8 cellular contexts compared by ENCODE assay signal in the genomic region with DNA sequence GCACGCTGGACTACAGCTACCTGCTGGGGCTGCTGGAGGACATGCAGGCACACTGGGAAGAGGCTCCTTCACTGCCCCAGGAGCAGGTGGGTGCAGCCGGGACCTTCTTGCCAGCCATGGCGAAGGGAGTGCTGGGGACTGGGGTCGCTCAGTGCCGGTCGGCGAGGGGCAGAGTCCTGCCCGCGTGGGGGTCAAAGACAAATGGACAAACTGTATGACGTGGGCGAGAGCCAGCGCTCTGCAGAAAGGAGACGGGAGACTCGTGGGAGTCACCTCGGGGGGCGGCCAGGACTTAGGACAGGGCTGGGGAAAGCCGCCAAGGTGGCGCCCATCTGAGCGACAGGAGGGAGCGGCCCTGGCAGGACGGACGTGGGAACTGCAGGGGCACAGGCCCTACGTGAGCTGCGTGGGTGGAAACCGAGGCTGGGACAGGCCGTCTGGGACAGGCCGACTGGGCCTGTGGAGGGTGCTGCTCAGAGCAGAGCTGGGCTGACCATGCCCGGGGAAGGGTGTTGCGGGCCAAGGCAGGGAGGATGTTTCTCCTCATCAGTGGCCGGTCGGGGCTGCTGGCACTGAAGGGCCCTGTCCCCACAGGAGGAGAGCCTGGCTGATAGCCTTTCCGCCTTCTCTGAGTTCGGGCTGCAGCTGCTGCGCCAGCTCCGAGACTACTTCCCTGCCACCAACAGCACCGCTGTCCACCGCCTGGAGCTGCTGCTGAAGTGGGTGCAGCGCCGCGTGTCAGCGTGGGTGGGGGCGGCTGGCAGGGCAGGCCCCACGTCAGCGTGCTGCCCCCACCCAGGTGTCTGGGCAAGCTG. TPM values are rescaled to one million over a fixed set of nuclear protein-coding genes. Genes with fewer than 3 reads are reported as not detected.
DNase-seq lines count a peak whose midpoint lies in the region; ATAC-seq, FAIRE-seq and TF ChIP-seq lines count a peak whose summit lies in the region.

No MANE protein-coding gene starts in this region.

- H3K36me3 ChIP-seq in GM23338 (ENCODE audit: insufficient read depth) (no peaks in the 10 kb centered on the region), lower lobe of right lung (peaks cover 10% of the 10 kb centered on the region)

- no peak for TF ChIP-seq RAD21 in A549 (conservative IDR thresholded peaks at IDR 0.05 in 1 of 2, IDR thresholded peaks at IDR 0.05 in 1 of 2)

- H3K4me1 ChIP-seq in A549 (peaks cover 11% of the 10 kb centered on the region), GM23338 (ENCODE audit: insufficient read depth) (no peaks in the 10 kb centered on the region; the same call in 1 of the 2 replicates), lower lobe of right lung (peaks cover 17% of the 10 kb centered on the region)

- no peaks in the 10 kb centered on the region; the same call in 1 of the 2 replicates for H4K20me1 ChIP-seq in GM23338 (replicated peaks; ENCODE audit: insufficient read depth)

- H3K27me3 Mint-ChIP-seq in GM23338 (ENCODE audit: insufficient read depth, low read depth, poor library complexity), result peaks cover 20% of the 10 kb centered on the region
- no peaks in the 10 kb centered on the region for H3K27me3 Mint-ChIP-seq in activated naive CD8-positive, alpha-beta T cell

- no peak for DNase-seq in A549 (ENCODE audit: low read depth in 1 of 2, low spot score in 1 of 2)
- DNase-seq in GM23338 (ENCODE audit: low spot score), result no peak
- no peak for DNase-seq in lower lobe of right lung
- DNase-seq in NCI-H146 treated with DMSO at 0.1 percent for 48 hours (lab: John Stamatoyannopoulos, UW; ENCODE audit: unreplicated experiment), result no peak
- DNase-seq in NCI-H2196 (lab: John Stamatoyannopoulos, UW; ENCODE audit: unreplicated experiment), result no peak

- TF ChIP-seq CTCF in A549 (IDR thresholded peaks at IDR 0.05) (no peak), GM23338 (conservative IDR thresholded peaks at IDR 0.05; ENCODE audit: low read depth in 2 of 2) (no peak), lower lobe of right lung (IDR thresholded peaks at IDR 0.05) (no peak)

- H3K4me3 ChIP-seq in A549 (no peak overlapping the region), GM23338 (peak overlapping the region; percentile 51), lower lobe of right lung (peak overlapping the region; percentile 49)

- 66% methylated on average over 39 of the region's 44 CpGs for WGBS in A549 (ENCODE audit: missing lambda C conversion rate)

- no peaks in the 10 kb centered on the region for H3K36me3 Mint-ChIP-seq in GM23338 (ENCODE audit: low read depth)
- no peaks in the 10 kb centered on the region for H3K36me3 Mint-ChIP-seq in activated naive CD8-positive, alpha-beta T cell

- no peaks in the 10 kb centered on the region for H3K9me3 Mint-ChIP-seq in GM23338
- no peaks in the 10 kb centered on the region for H3K9me3 Mint-ChIP-seq in activated naive CD8-positive, alpha-beta T cell (ENCODE audit: low read depth)

- H3K79me2 ChIP-seq in GM23338 (replicated peaks; ENCODE audit: insufficient read depth), result no peaks in the 10 kb centered on the region

- CTCF ChIA-PET in A549 (lab: Yijun Ruan, JAX), result interaction anchor here (0.8 to 9.4 kb wide), 5 partner anchors 7 to 43 kb away, joined by 6 to 78 read pairs (median 18); partner anchors contain the start of gene BAIAP3

- POLR2A ChIA-PET in A549 (lab: Yijun Ruan, JAX), result no interaction called here

- ATAC-seq in A549 (peak; percentile 0 to 2; a peak in 3 of 6 replicates), GM23338 (peak; percentile 2), lower lobe of right lung (no peak), GM19467 (IDR thresholded peaks at IDR 0.05; ENCODE audit: unreplicated experiment) (no peak), HG02970 (IDR thresholded peaks at IDR 0.05; ENCODE audit: low FRiP score, unreplicated experiment) (no peak)

- H3K27me3 ChIP-seq in GM23338 (ENCODE audit: insufficient read depth) (no peaks in the 10 kb centered on the region), lower lobe of right lung (ENCODE audit: low read depth) (no peaks in the 10 kb centered on the region)

- no peak for TF ChIP-seq EP300 in A549 (IDR thresholded peaks at IDR 0.05)

- no peak overlapping the region for H2AFZ ChIP-seq in GM23338

- intact Hi-C loops in lower lobe of right lung (cut with DNase I), result no loop called here

- H3K4me3 Mint-ChIP-seq in GM23338, result peak overlapping the region; percentile 75
- H3K4me3 Mint-ChIP-seq in activated naive CD8-positive, alpha-beta T cell, result peak overlapping the region; percentile 36

- H3K9me2 ChIP-seq in GM23338 (ENCODE audit: insufficient read depth), result no peaks in the 10 kb centered on the region

- no peak for FAIRE-seq in A549 (lab: Jason Lieb, UNC)

- H3K9me3 ChIP-seq in A549 (no peaks in the 10 kb centered on the region), lower lobe of right lung (no peaks in the 10 kb centered on the region)

- TF ChIP-seq POLR2A in A549 (IDR thresholded peaks at IDR 0.05; ENCODE audit: low read length), result no peak

- H3K27ac Mint-ChIP-seq in GM23338, result no peak overlapping the region
- H3K27ac Mint-ChIP-seq in activated naive CD8-positive, alpha-beta T cell, result peak overlapping the region; percentile 25

- H3K27ac ChIP-seq in A549 (no peak overlapping the region), GM23338 (ENCODE audit: low read depth) (no peak overlapping the region), lower lobe of right lung (no peak overlapping the region)

- H3K4me1 Mint-ChIP-seq in GM23338, result peaks cover 6% of the 10 kb centered on the region; the same call in 2 of the 3 replicates
- peaks cover 17% of the 10 kb centered on the region for H3K4me1 Mint-ChIP-seq in activated naive CD8-positive, alpha-beta T cell (ENCODE audit: low read depth)

- H3F3A ChIP-seq in GM23338 (replicated peaks; ENCODE audit: low read depth), result no peaks in the 10 kb centered on the region

- H3K4me2 ChIP-seq in A549 (peak overlapping the region; percentile 90), GM23338 (peak overlapping the region; percentile 88)

TF ChIP-seq in A549, 52 proteins besides CTCF, POLR2A, EP300 and RAD21 (continues in another document):
- TF ChIP-seq MAX (IDR thresholded peaks at IDR 0.05) (no peak), NFE2L2 (conservative IDR thresholded peaks at IDR 0.05; ENCODE audit: low read length) (no peak), RCOR1 (IDR thresholded peaks at IDR 0.05; ENCODE audit: low read depth, low read length) (no peak), SMC3 (IDR thresholded peaks at IDR 0.05) (no peak), MAZ (IDR thresholded peaks at IDR 0.05; ENCODE audit: borderline replicate concordance, low read depth, low read length) (no peak)

TF ChIP-seq in GM23338, 12 proteins besides CTCF, POLR2A, EP300 and RAD21:
- TF ChIP-seq STAT1 (IDR thresholded peaks at IDR 0.05; ENCODE audit: unreplicated experiment) (no peak), POLR2AphosphoS5 (IDR thresholded peaks at IDR 0.05; ENCODE audit: low read depth) (0 out of 2 replicates have a peak, but pooled peaks have one; percentile 33)

RNA-seq across cellular contexts. Expression of gene TSR3, which starts 8.0 kb away (rescaled TPM):
- 27.2 and 32.6 TPM in 2 replicates for polyA plus RNA-seq in A549 (2011; rRNA removed)
- 83.2 and 96.4 TPM in 2 replicates for polyA plus RNA-seq in A549 (2012; cell fraction: cytosol; rRNA removed)
- polyA plus RNA-seq in A549 (2012; cell fraction: nucleus; rRNA removed), result 54.3 and 67.4 TPM in 2 replicates
- 50.9 to 52.3 TPM (median 51.7 TPM) in 3 replicates for polyA plus RNA-seq in A549 (2017; fragmentation: RNase III; extraction: RNeasy Plus Mini Kit Qiagen cat#74134 plus additional on column Dnase treatment)
- 18.3 and 18.5 TPM in 2 replicates for polyA minus RNA-seq in A549 (2011; rRNA and poly(A)+ RNA removed)
- total RNA-seq in GM23338 (2014; rRNA removed; shearing (Covaris generic)), result 97.3 and 98.8 TPM in 2 replicates
- 54.1 and 58.5 TPM in 2 replicates for polyA plus RNA-seq in GM23338 (2016; fragmentation: Nextera tagmentation; extraction: Ambion mirVana)
- 39.5 TPM for total RNA-seq in lower lobe of right lung

RNA-seq across cellular contexts. Expression of gene GNPTG, which starts 8.1 kb away (rescaled TPM):
- polyA plus RNA-seq in A549 (2011; rRNA removed) (24.2 and 25.3 TPM in 2 replicates), A549 (2017; fragmentation: RNase III; extraction: RNeasy Plus Mini Kit Qiagen cat#74134 plus additional on column Dnase treatment) (21.9 to 24.2 TPM (median 23.4 TPM) in 3 replicates), GM23338 (2016; fragmentation: Nextera tagmentation; extraction: Ambion mirVana) (39.1 and 41.0 TPM in 2 replicates)
- polyA plus RNA-seq in A549 (2012; cell fraction: cytosol; rRNA removed), result 54.1 and 57.2 TPM in 2 replicates
- polyA plus RNA-seq in A549 (2012; cell fraction: nucleus; rRNA removed), result 124 and 128 TPM in 2 replicates
- 10.2 and 13.5 TPM in 2 replicates for polyA minus RNA-seq in A549 (2011; rRNA and poly(A)+ RNA removed)
- total RNA-seq in GM23338 (2014; rRNA removed; shearing (Covaris generic)), result 9.2 and 23.3 TPM in 2 replicates
- 89.5 TPM for total RNA-seq in lower lobe of right lung

RNA-seq across cellular contexts. Expression of gene BAIAP3, which starts 10.2 kb away (rescaled TPM):
- 0.31 and 0.42 TPM in 2 replicates for polyA plus RNA-seq in A549 (2011; rRNA removed)
- 0.32 and 0.52 TPM in 2 replicates for polyA plus RNA-seq in A549 (2012; cell fraction: cytosol; rRNA removed)
- polyA plus RNA-seq in A549 (2012; cell fraction: nucleus; rRNA removed), result 4.1 and 5.1 TPM in 2 replicates
- polyA plus RNA-seq in A549 (2017; fragmentation: RNase III; extraction: RNeasy Plus Mini Kit Qiagen cat#74134 plus additional on column Dnase treatment), result 0.26 to 0.51 TPM (median 0.32 TPM) in 3 replicates
- 0.66 and 1.4 TPM in 2 replicates for polyA minus RNA-seq in A549 (2011; rRNA and poly(A)+ RNA removed)
- total RNA-seq in GM23338 (2014; rRNA removed; shearing (Covaris generic)), result 13.0 and 23.0 TPM in 2 replicates
- polyA plus RNA-seq in GM23338 (2016; fragmentation: Nextera tagmentation; extraction: Ambion mirVana), result 4.2 and 5.2 TPM in 2 replicates
- total RNA-seq in lower lobe of right lung, result 8.4 TPM

RNA-seq across cellular contexts. Expression of gene UBE2I, which starts 34.2 kb away (rescaled TPM):
- polyA plus RNA-seq in A549 (2011; rRNA removed) (131 and 170 TPM in 2 replicates), A549 (2017; fragmentation: RNase III; extraction: RNeasy Plus Mini Kit Qiagen cat#74134 plus additional on column Dnase treatment) (207 to 210 TPM (median 208 TPM) in 3 replicates), GM23338 (2016; fragmentation: Nextera tagmentation; extraction: Ambion mirVana) (216 and 220 TPM in 2 replicates)
- 90.3 and 102 TPM in 2 replicates for polyA plus RNA-seq in A549 (2012; cell fraction: cytosol; rRNA removed)
- polyA plus RNA-seq in A549 (2012; cell fraction: nucleus; rRNA removed), result 160 and 187 TPM in 2 replicates
- polyA minus RNA-seq in A549 (2011; rRNA and poly(A)+ RNA removed), result 71.2 and 83.1 TPM in 2 replicates
- total RNA-seq in GM23338 (2014; rRNA removed; shearing (Covaris generic)), result 116 and 117 TPM in 2 replicates
- 93.4 TPM for total RNA-seq in lower lobe of right lung

Comparison
In these comparisons a context has a peak if more than half of its experiments do, and no peak if none do; other contexts are left out.
1. ATAC-seq: peak in A549 (2 of 2) and GM23338 (single experiment); none in lower lobe of right lung (0 of 2), GM19467 (single experiment) and HG02970 (single experiment).